14 cellular contexts compared by ENCODE assay signal in the genomic region with DNA sequence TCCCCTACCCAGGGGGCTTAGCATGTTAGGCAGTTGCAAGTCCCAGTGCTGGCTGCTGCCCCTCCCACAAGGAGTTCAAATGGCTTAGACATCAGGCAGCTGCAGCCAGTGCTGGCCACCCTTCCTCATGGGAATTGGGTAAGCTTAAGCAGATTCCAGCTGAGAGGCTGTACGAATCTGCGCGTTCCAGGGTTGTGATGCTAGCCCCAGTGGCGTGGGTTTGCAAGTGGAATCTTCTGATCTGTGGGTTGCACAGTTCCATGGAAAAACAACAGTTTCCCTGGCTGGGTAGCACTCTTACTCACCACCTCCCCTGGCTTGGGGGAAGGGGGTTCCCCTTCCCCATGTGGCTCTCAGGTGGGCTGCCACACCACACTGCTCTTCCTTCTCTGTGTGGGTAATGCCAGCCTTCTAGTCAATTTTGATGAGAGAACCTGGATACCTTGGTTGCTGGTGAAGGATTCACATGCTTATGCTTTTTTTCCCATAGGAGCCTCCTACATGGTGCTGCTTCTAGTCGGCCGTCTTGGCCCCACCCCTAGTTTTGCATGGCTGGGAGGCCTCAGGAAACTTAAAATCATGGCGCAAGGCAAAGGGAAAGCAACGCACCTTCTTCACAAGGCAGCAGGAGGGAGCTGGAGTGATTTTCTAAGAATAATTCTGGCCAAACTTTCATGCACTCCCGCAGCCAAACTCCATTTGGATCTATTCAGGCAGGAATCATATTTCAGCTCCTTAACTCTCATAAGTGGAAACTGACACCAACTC. TPM values are rescaled to one million over a fixed set of nuclear protein-coding genes. Genes with fewer than 3 reads are reported as not detected.
DNase-seq lines count a peak whose midpoint lies in the region; ATAC-seq and FAIRE-seq lines count a peak whose summit lies in the region.
"Had no signal": no experiment of that assay in that cellular context is flagged by ENCODE, and none has a peak within 500 bp of the region (broad histone marks: within the 10 kb centered on the region; RNA-seq: fewer than 3 reads in every experiment).

No MANE protein-coding gene starts in this region.

- FAIRE-seq in HTR-8/SVneo (lab: Jason Lieb, UNC) = no peak
- FAIRE-seq: TTC549 had no signal

- no peaks in the 10 kb centered on the region for H3K27me3 ChIP-seq in adipocyte (replicated peaks; ENCODE audit: control insufficient read depth, insufficient read depth, low read length)

- ATAC-seq in GM18520 (IDR thresholded peaks at IDR 0.05; ENCODE audit: unreplicated experiment) (no peak), GM18519 (IDR thresholded peaks at IDR 0.05; ENCODE audit: low FRiP score, unreplicated experiment) (no peak), HG02885 (IDR thresholded peaks at IDR 0.05; ENCODE audit: poor library complexity, unreplicated experiment) (no peak)

- H3K36me3 ChIP-seq in adipocyte (ENCODE audit: control insufficient read depth, insufficient read depth, low read length, severe bottlenecking) = no peaks in the 10 kb centered on the region
- H3K36me3 ChIP-seq: HAP-1, heart right ventricle had no signal

- peak overlapping the region; percentile 59 for H3K4me3 ChIP-seq in adipocyte (ENCODE audit: low read length)
- H3K4me3 ChIP-seq: HAP-1, heart right ventricle, smooth muscle cell had no signal

- no peak overlapping the region for H3K9ac ChIP-seq in adipocyte (ENCODE audit: low read length)

- DNase-seq in DMS79 (lab: John Stamatoyannopoulos, UW) (peak; percentile 79), LHCN-M2 (ENCODE audit: low read depth) (peak; percentile 51), adipocyte (ENCODE audit: low read depth) (peak; percentile 24), myocyte (ENCODE audit: low read depth) (peak; percentile 68), HTR-8/SVneo (ENCODE audit: insufficient read length, low spot score) (no peak)
- DNase-seq: activated naive CD4-positive, alpha-beta T cell treated with Interleukin-2 at 50 U/mL for 16 hours; heart right ventricle; NCI-H510A treated with DMSO at 0.1 percent for 48 hours had no signal

- H3K4me1 ChIP-seq in adipocyte (ENCODE audit: control insufficient read depth, insufficient read depth, low read length) = peaks cover 12% of the 10 kb centered on the region
- H3K4me1 ChIP-seq: HAP-1 had no signal

- H3K9me3 ChIP-seq in adipocyte (ENCODE audit: control insufficient read depth, low read length) = no peaks in the 10 kb centered on the region
- H3K9me3 ChIP-seq: HAP-1, heart right ventricle had no signal

RNA-seq across cellular contexts. Expression of gene DYNLT2, which starts 13.0 kb away (rescaled TPM):
- total RNA-seq in LHCN-M2 (2014; rRNA removed) (0.77 and 1.9 TPM in 2 replicates), myocyte (3.0 and 3.1 TPM in 2 replicates)
- polyA plus RNA-seq in LHCN-M2 (2012) = 0.45 TPM
- polyA plus RNA-seq in myocyte (2012) = 1.3 TPM

RNA-seq across cellular contexts. Expression of gene ERMARD, which starts 13.0 kb away (rescaled TPM):
- total RNA-seq in LHCN-M2 (2014; rRNA removed) = 15.2 and 27.6 TPM in 2 replicates
- polyA plus RNA-seq in LHCN-M2 (2012) = 15.3 TPM
- 13.5 and 20.8 TPM in 2 replicates for total RNA-seq in myocyte
- polyA plus RNA-seq in myocyte (2012) = 26.9 TPM

RNA-seq across cellular contexts. Expression of gene PHF10, which starts 14.1 kb away (rescaled TPM):
- total RNA-seq in LHCN-M2 (2014; rRNA removed) = 13.4 and 19.3 TPM in 2 replicates
- polyA plus RNA-seq in LHCN-M2 (2012) = 17.0 TPM
- 44.1 and 44.9 TPM in 2 replicates for total RNA-seq in myocyte
- 35.0 TPM for polyA plus RNA-seq in myocyte (2012)

RNA-seq across cellular contexts. Expression of gene C6orf120, which starts 36.5 kb away (rescaled TPM):
- 61.0 and 66.6 TPM in 2 replicates for total RNA-seq in LHCN-M2 (2014; rRNA removed)
- polyA plus RNA-seq in LHCN-M2 (2012) = 17.2 TPM
- total RNA-seq in myocyte = 49.3 and 52.7 TPM in 2 replicates
- polyA plus RNA-seq in myocyte (2012) = 17.9 TPM

RNA-seq across cellular contexts. Expression of gene WDR27, which starts 36.6 kb away (rescaled TPM):
- total RNA-seq in LHCN-M2 (2014; rRNA removed) = 17.9 and 25.1 TPM in 2 replicates
- 7.9 TPM for polyA plus RNA-seq in LHCN-M2 (2012)
- 27.0 and 35.4 TPM in 2 replicates for total RNA-seq in myocyte
- 27.8 TPM for polyA plus RNA-seq in myocyte (2012)
